ENCODE assay signal across 20 cellular contexts in genomic region chr18:66534110-66534509, GRCh38.
"Had no signal": no experiment of that assay in that cellular context is flagged by ENCODE, and none has a peak within 500 bp of the region (broad histone marks: within the 10 kb centered on the region; RNA-seq: fewer than 3 reads in every experiment).

No MANE protein-coding gene starts in this region.

- H3K9me3 ChIP-seq: colonic mucosa, esophagus muscularis mucosa, left lung, suprapubic skin had no signal

- H3K27me3 Mint-ChIP-seq: activated CD4-positive, alpha-beta T cell treated with anti-CD3 and anti-CD28 coated beads, Interleukin-2, amount 10 ng/mL, durations not matched to agents 24 days and 14 days; activated naive CD8-positive, alpha-beta T cell treated with anti-CD3 and anti-CD28 coated beads, Interleukin-2, amount 10 ng/mL, durations not matched to agents 7 days and 5 days; brain; naive B cell had no signal

- H3K36me3 ChIP-seq: colonic mucosa, esophagus muscularis mucosa, left lung, suprapubic skin had no signal

- H3K36me3 Mint-ChIP-seq: activated naive CD8-positive, alpha-beta T cell treated with anti-CD3 and anti-CD28 coated beads, Interleukin-2, amount 10 ng/mL, durations not matched to agents 7 days and 5 days; brain; naive B cell had no signal

- H3K27ac ChIP-seq: colonic mucosa, esophagus muscularis mucosa, left lung, skin epidermis, suprapubic skin had no signal

- H3K9me3 Mint-ChIP-seq: activated CD4-positive, alpha-beta T cell treated with anti-CD3 and anti-CD28 coated beads, Interleukin-2, amount 10 ng/mL, durations not matched to agents 24 days and 14 days; activated naive CD8-positive, alpha-beta T cell treated with anti-CD3 and anti-CD28 coated beads, Interleukin-2, amount 10 ng/mL, durations not matched to agents 7 days and 5 days; activated T-helper 1 cell treated with anti-CD3 and anti-CD28 coated beads, Interleukin-12 subunit alpha, Interleukin-12 subunit beta, Interleukin-2, Interleukin-4 antibody, amounts not matched to agents 30 ng/mL and 10 ng/mL and 1 ng/mL, durations not matched to agents 14 hours and 24 hours and 36 hours; brain; T-helper 2 cell treated with Interferon-gamma antibody and Interleukin-4, amounts not matched to agents 5 μg/mL and 100 μg/mL, for 36 hours had no signal

- H3K27ac Mint-ChIP-seq: activated CD4-positive, alpha-beta T cell treated with anti-CD3 and anti-CD28 coated beads, Interleukin-2, amount 10 ng/mL, durations not matched to agents 24 days and 14 days; activated naive CD8-positive, alpha-beta T cell treated with anti-CD3 and anti-CD28 coated beads, Interleukin-2, amount 10 ng/mL, durations not matched to agents 7 days and 5 days; activated T-helper 1 cell treated with anti-CD3 and anti-CD28 coated beads, Interleukin-12 subunit alpha, Interleukin-12 subunit beta, Interleukin-2, Interleukin-4 antibody, amounts not matched to agents 30 ng/mL and 10 ng/mL and 1 ng/mL, durations not matched to agents 14 hours and 24 hours and 36 hours; brain; naive B cell; T-helper 2 cell treated with Interferon-gamma antibody and Interleukin-4, amounts not matched to agents 5 μg/mL and 100 μg/mL, for 36 hours had no signal

- DNase-seq: activated CD4-positive, alpha-beta T cell treated with anti-CD3 and anti-CD28 coated beads, Interleukin-2, amount 10 ng/mL, durations not matched to agents 24 days and 14 days; activated CD4-positive, CD25-positive, alpha-beta regulatory T cell; activated naive CD8-positive, alpha-beta T cell treated with anti-CD3 and anti-CD28 coated beads, Interleukin-2, amount 10 ng/mL, durations not matched to agents 7 days and 5 days; central memory CD4-positive, alpha-beta T cell; colonic mucosa; hippocampal formation; kidney; left lung; mammary epithelial cell; naive B cell; posterior cingulate gyrus; stimulated activated CD4-positive, alpha-beta T cell treated with anti-CD3 and anti-CD28 coated beads, Interleukin-4, amount 100 ng/mL, for 24 hours; stimulated activated naive CD4-positive, alpha-beta T cell treated with Interleukin-2 at 50 U/mL for 16 hours; trophoblast cell had no signal

- H3K27me3 ChIP-seq: colonic mucosa, esophagus muscularis mucosa, left lung, suprapubic skin had no signal

- H3K4me3 ChIP-seq: colonic mucosa, esophagus muscularis mucosa, left lung, skin epidermis, suprapubic skin had no signal

- H3K4me3 Mint-ChIP-seq: activated CD4-positive, alpha-beta T cell treated with anti-CD3 and anti-CD28 coated beads, Interleukin-2, amount 10 ng/mL, durations not matched to agents 24 days and 14 days; activated naive CD8-positive, alpha-beta T cell treated with anti-CD3 and anti-CD28 coated beads, Interleukin-2, amount 10 ng/mL, durations not matched to agents 7 days and 5 days; activated T-helper 1 cell treated with anti-CD3 and anti-CD28 coated beads, Interleukin-12 subunit alpha, Interleukin-12 subunit beta, Interleukin-2, Interleukin-4 antibody, amounts not matched to agents 30 ng/mL and 10 ng/mL and 1 ng/mL, durations not matched to agents 14 hours and 24 hours and 36 hours; brain; naive B cell; T-helper 2 cell treated with Interferon-gamma antibody and Interleukin-4, amounts not matched to agents 5 μg/mL and 100 μg/mL, for 36 hours had no signal

- H3K4me1 ChIP-seq: colonic mucosa, esophagus muscularis mucosa, left lung, suprapubic skin had no signal

- H3K4me1 Mint-ChIP-seq: activated CD4-positive, alpha-beta T cell treated with anti-CD3 and anti-CD28 coated beads, Interleukin-2, amount 10 ng/mL, durations not matched to agents 24 days and 14 days; activated naive CD8-positive, alpha-beta T cell treated with anti-CD3 and anti-CD28 coated beads, Interleukin-2, amount 10 ng/mL, durations not matched to agents 7 days and 5 days; naive B cell had no signal
